ENCODE assay signal across 7 cellular contexts in genomic region chr6:54125493-54125892, GRCh38. TPM values are rescaled to one million over a fixed set of nuclear protein-coding genes. Genes with fewer than 3 reads are reported as not detected.
"Had no signal": no experiment of that assay in that cellular context is flagged by ENCODE, and none has a peak within 500 bp of the region (broad histone marks: within the 10 kb centered on the region; RNA-seq: fewer than 3 reads in every experiment).

No MANE protein-coding gene starts in this region.

- H3K4me3 ChIP-seq: K562 had no signal

- H3K27ac Mint-ChIP-seq: H9 had no signal

- H3K4me3 Mint-ChIP-seq: H9 had no signal

- DNase-seq: H9, HCEC 1CT, IMR-90, KG1 had no signal

- ATAC-seq: K562 had no signal

- H3K9me3 Mint-ChIP-seq: H9 had no signal

RNA-seq across cellular contexts. Expression of gene MLIP, which starts 14.2 kb away (rescaled TPM):
- total RNA-seq: H4, H9, HT-29, IMR-90, K562 had no signal
- polyA plus RNA-seq: IMR-90, K562 had no signal
